Comparison of ENCODE assay signal across 19 cellular contexts in genomic region chr6:157685596-157686280, GRCh38.
"Had no signal": no experiment of that assay in that cellular context is flagged by ENCODE, and none has a peak within 500 bp of the region (broad histone marks: within the 10 kb centered on the region; RNA-seq: fewer than 3 reads in every experiment).

No MANE protein-coding gene starts in this region.

- H3K36me3 ChIP-seq: adrenal gland, MG63 had no signal

- ATAC-seq: T-helper 17 cell had no signal

- H3K9me3 ChIP-seq: adrenal gland, MG63 had no signal

- H3K4me2 ChIP-seq: KMS-11 had no signal

- DNase-seq: activated CD4-positive, alpha-beta memory T cell treated with anti-CD3 and anti-CD28 coated beads, Interleukin-2, amount 10 ng/mL, durations not matched to agents 7 days and 5 days; activated CD4-positive, alpha-beta T cell treated with anti-CD3 and anti-CD28 coated beads, Interleukin-2, amount 10 ng/mL, durations not matched to agents 7 days and 5 days; activated CD4-positive, CD25-positive, alpha-beta regulatory T cell; activated naive CD4-positive, alpha-beta T cell treated with anti-CD3 and anti-CD28 coated beads, Interleukin-2, amount 50 U/mL, for 16 hours; activated naive CD8-positive, alpha-beta T cell treated with anti-CD3 and anti-CD28 coated beads, Interleukin-2, amount 10 ng/mL, durations not matched to agents 7 days and 5 days; adrenal gland; anterior cingulate cortex; central memory CD4-positive, alpha-beta T cell; MG63; MV-4-11; NCI-H1092 treated with DMSO at 0.1 percent for 48 hours; NCI-H1436; NCI-H1694 treated with DMSO at 0.1 percent for 48 hours; NCI-H2029 treated with DMSO at 0.1 percent for 48 hours; NCI-H510A treated with DMSO at 0.1 percent for 48 hours; NCI-H748 treated with DMSO at 0.1 percent for 48 hours; T-helper 17 cell; T-helper 9 cell had no signal

- H3K9ac ChIP-seq: KMS-11 had no signal

- H3K27ac ChIP-seq: adrenal gland, KMS-11 had no signal

- H3K4me3 ChIP-seq: adrenal gland, MG63 had no signal

- H3K27me3 ChIP-seq: adrenal gland, MG63 had no signal
